In genomic region chr14:95885278-95885677, GRCh38 we compare ENCODE assay signal across 23 cellular contexts. TPM values are rescaled to one million over a fixed set of nuclear protein-coding genes. Genes with fewer than 3 reads are reported as not detected.
"Had no signal": no experiment of that assay in that cellular context is flagged by ENCODE, and none has a peak within 500 bp of the region (broad histone marks: within the 10 kb centered on the region; RNA-seq: fewer than 3 reads in every experiment).

No MANE protein-coding gene starts in this region.

- DNase-seq: activated B cell treated with CpG ODN at 0.5 μM for 24 hours; activated CD4-positive, alpha-beta T cell treated with anti-CD3 and anti-CD28 coated beads for 36 hours; activated CD4-positive, alpha-beta T cell treated with anti-CD3 and anti-CD28 coated beads, Interleukin-2, amount 50 U/mL, for 4 hours; activated CD8-positive, alpha-beta memory T cell treated with anti-CD3 and anti-CD28 coated beads for 24 hours; activated CD8-positive, alpha-beta memory T cell treated with anti-CD3 and anti-CD28 coated beads, Interleukin-2, amount 50 U/mL, for 4 hours; activated effector memory CD4-positive, alpha-beta T cell treated with anti-CD3 and anti-CD28 coated beads, Interleukin-2, amount 50 U/mL, for 16 hours; activated naive CD4-positive, alpha-beta T cell treated with anti-CD3 and anti-CD28 coated beads, Interleukin-2, amount 10 ng/mL, durations not matched to agents 7 days and 5 days; activated naive CD8-positive, alpha-beta T cell treated with anti-CD3 and anti-CD28 coated beads, Interleukin-2, amount 50 U/mL, for 24 hours; activated T-cell treated with anti-CD3 and anti-CD28 coated beads, Interleukin-2, amount 50 U/mL, for 48 hours; cortex of kidney; foreskin keratinocyte; left ventricle myocardium superior; mammary epithelial cell; ovary; right lobe of liver; stimulated activated CD4-positive, alpha-beta T cell treated with anti-CD3 and anti-CD28 coated beads, Interleukin-1b, Interleukin-23, amount 100 ng/mL, for 48 hours; T-cell; transverse colon had no signal

- H3K4me3 Mint-ChIP-seq: activated B cell treated with CpG ODN at 0.5 μM for 24 hours; activated CD4-positive, alpha-beta T cell treated with anti-CD3 and anti-CD28 coated beads for 36 hours; activated naive CD4-positive, alpha-beta T cell treated with anti-CD3 and anti-CD28 coated beads, Interleukin-2, amount 10 ng/mL, durations not matched to agents 7 days and 5 days; activated naive CD8-positive, alpha-beta T cell treated with anti-CD3 and anti-CD28 coated beads, Interleukin-2, amount 50 U/mL, for 24 hours; nephron; T-cell; T-helper 2 cell treated with Interferon-gamma antibody and Interleukin-4, amounts not matched to agents 5 μg/mL and 100 μg/mL, for 36 hours had no signal

- ATAC-seq: activated CD4-positive, alpha-beta T cell treated with anti-CD3 and anti-CD28 coated beads for 36 hours; activated naive CD8-positive, alpha-beta T cell treated with anti-CD3 and anti-CD28 coated beads, Interleukin-2, amount 50 U/mL, for 24 hours; foreskin keratinocyte; left ventricle myocardium superior; right lobe of liver; T-cell had no signal

- H3K4me1 Mint-ChIP-seq: activated CD4-positive, alpha-beta T cell treated with anti-CD3 and anti-CD28 coated beads for 36 hours; activated naive CD4-positive, alpha-beta T cell treated with anti-CD3 and anti-CD28 coated beads, Interleukin-2, amount 10 ng/mL, durations not matched to agents 7 days and 5 days; activated naive CD8-positive, alpha-beta T cell treated with anti-CD3 and anti-CD28 coated beads, Interleukin-2, amount 50 U/mL, for 24 hours; nephron; T-cell had no signal

- H3K9me3 ChIP-seq: neutrophil, ovary, right lobe of liver, transverse colon had no signal

- H3K27me3 ChIP-seq: foreskin keratinocyte, ovary, right lobe of liver had no signal

- H3K27ac Mint-ChIP-seq: activated B cell treated with CpG ODN at 0.5 μM for 24 hours; activated CD4-positive, alpha-beta T cell treated with anti-CD3 and anti-CD28 coated beads for 36 hours; activated naive CD4-positive, alpha-beta T cell treated with anti-CD3 and anti-CD28 coated beads, Interleukin-2, amount 10 ng/mL, durations not matched to agents 7 days and 5 days; activated naive CD8-positive, alpha-beta T cell treated with anti-CD3 and anti-CD28 coated beads, Interleukin-2, amount 50 U/mL, for 24 hours; nephron; T-cell; T-helper 2 cell treated with Interferon-gamma antibody and Interleukin-4, amounts not matched to agents 5 μg/mL and 100 μg/mL, for 36 hours had no signal

- H3K36me3 ChIP-seq: neutrophil, ovary, right lobe of liver, transverse colon had no signal

- H3K9me3 Mint-ChIP-seq: activated B cell treated with CpG ODN at 0.5 μM for 24 hours; activated naive CD4-positive, alpha-beta T cell treated with anti-CD3 and anti-CD28 coated beads, Interleukin-2, amount 10 ng/mL, durations not matched to agents 7 days and 5 days; activated naive CD8-positive, alpha-beta T cell treated with anti-CD3 and anti-CD28 coated beads, Interleukin-2, amount 50 U/mL, for 24 hours; nephron; T-cell; T-helper 2 cell treated with Interferon-gamma antibody and Interleukin-4, amounts not matched to agents 5 μg/mL and 100 μg/mL, for 36 hours had no signal

- H3K27ac ChIP-seq: foreskin keratinocyte, hepatocyte, neutrophil, ovary, right lobe of liver, skin epidermis, transverse colon had no signal

- H2AFZ ChIP-seq: hepatocyte had no signal

- H3K4me1 ChIP-seq: foreskin keratinocyte, right lobe of liver, transverse colon had no signal

- H3K36me3 Mint-ChIP-seq: activated naive CD4-positive, alpha-beta T cell treated with anti-CD3 and anti-CD28 coated beads, Interleukin-2, amount 10 ng/mL, durations not matched to agents 7 days and 5 days; T-cell had no signal

- H3K4me2 ChIP-seq: hepatocyte had no signal

- H3K4me3 ChIP-seq: hepatocyte, ovary, right lobe of liver, skin epidermis, transverse colon had no signal

RNA-seq across cellular contexts. Expression of gene TUNAR, which starts 8.6 kb away (rescaled TPM):
- total RNA-seq: activated CD4-positive, alpha-beta T cell treated with anti-CD3 and anti-CD28 coated beads for 36 hours; foreskin keratinocyte; left ventricle myocardium superior; mammary epithelial cell; right lobe of liver; T-cell; transverse colon had no signal
- polyA plus RNA-seq: foreskin keratinocyte, hepatocyte, mammary epithelial cell had no signal
